ENCODE assay signal across 10 cellular contexts in the genomic region with DNA sequence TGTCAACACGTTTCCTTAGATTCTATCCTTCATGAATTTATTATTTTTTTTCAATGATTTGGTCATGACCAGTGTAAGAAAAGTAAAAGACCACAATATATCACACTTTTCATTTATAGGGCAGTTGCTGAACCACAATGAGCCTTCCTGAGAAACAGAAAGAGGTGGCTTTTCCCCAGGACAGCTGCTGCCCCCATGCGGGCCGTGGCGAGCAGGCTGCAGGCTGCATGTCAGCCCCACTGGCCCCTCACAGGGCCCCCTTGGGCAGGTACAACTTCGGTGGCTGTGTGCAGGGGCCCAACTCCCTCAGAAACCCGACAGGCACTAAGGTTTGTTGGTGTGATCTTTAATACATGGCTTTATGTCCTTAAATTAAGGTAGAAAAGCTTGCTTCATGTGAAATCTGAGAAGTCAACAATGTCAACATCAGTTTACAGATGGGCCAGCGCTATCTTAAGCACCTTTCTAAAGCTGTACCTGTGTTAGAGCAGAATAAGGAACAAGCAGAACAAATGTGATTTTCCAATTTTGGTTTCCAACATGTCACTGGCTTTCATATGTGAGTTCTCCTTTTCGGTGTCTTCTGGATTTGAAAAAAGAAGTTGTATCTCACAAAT. TPM values are rescaled to one million over a fixed set of nuclear protein-coding genes. Genes with fewer than 3 reads are reported as not detected.
DNase-seq lines count a peak whose midpoint lies in the region; TF ChIP-seq lines count a peak whose summit lies in the region.
"Had no signal": no experiment of that assay in that cellular context is flagged by ENCODE, and none has a peak within 500 bp of the region (broad histone marks: within the 10 kb centered on the region; RNA-seq: fewer than 3 reads in every experiment).

No MANE protein-coding gene starts in this region.

- H3K9me3 ChIP-seq in OCI-LY1 (ENCODE audit: low read length) (no peaks in the 10 kb centered on the region), parathyroid adenoma (ENCODE audit: control insufficient read depth, low read length) (no peaks in the 10 kb centered on the region), testis (no peaks in the 10 kb centered on the region)

- no peak for TF ChIP-seq POLR2A in testis (IDR thresholded peaks at IDR 0.05)

- H3K9ac ChIP-seq in OCI-LY1 (ENCODE audit: low read length) (no peak overlapping the region), parathyroid adenoma (no peak overlapping the region)

- 0 out of 2 replicates have a peak, but pooled peaks cover 6% of the 10 kb centered on the region for H3K27me3 ChIP-seq in OCI-LY1 (ENCODE audit: insufficient read depth, low read length)
- H3K27me3 ChIP-seq in parathyroid adenoma (ENCODE audit: control insufficient read depth, insufficient read depth, low read length), result no peaks in the 10 kb centered on the region
- no peaks in the 10 kb centered on the region for H3K27me3 ChIP-seq in testis

- H3K79me2 ChIP-seq in OCI-LY1 (ENCODE audit: insufficient read depth, low read length), result no peaks in the 10 kb centered on the region
- H3K79me2 ChIP-seq in parathyroid adenoma, result peaks cover 22% of the 10 kb centered on the region

- WGBS in testis, 2 donors, result 69 to 75% methylated on average over 8 of the region's 8 CpGs

- H3K4me3 ChIP-seq in GM12865 (ENCODE audit: low read depth, low read length) (no peak overlapping the region), OCI-LY1 (ENCODE audit: low read depth, low read length, poor library complexity, severe bottlenecking) (no peak overlapping the region), epithelial cell of proximal tubule (ENCODE audit: low read depth, low read length) (no peak overlapping the region), parathyroid adenoma (ENCODE audit: low read depth, low read length) (no peak overlapping the region), testis (no peak overlapping the region)

- no peaks in the 10 kb centered on the region for H4K20me1 ChIP-seq in OCI-LY1 (ENCODE audit: insufficient read depth, low read length)

- H3K9me2 ChIP-seq in OCI-LY1 (ENCODE audit: low read depth, low read length), result no peaks in the 10 kb centered on the region

- intact Hi-C loops in testis (cut with DNase I; ENCODE audit: low total_unique reads), result no loop called here

- TF ChIP-seq CTCF in GM12865 (IDR thresholded peaks at IDR 0.05; ENCODE audit: insufficient read depth, low read depth, low read length, missing control alignments) (peak; percentile 59), OCI-LY1 (IDR thresholded peaks at IDR 0.05; ENCODE audit: low read length) (peak; percentile 25; the same call in 1 of the 2 replicates), epithelial cell of proximal tubule (conservative IDR thresholded peaks at IDR 0.05; ENCODE audit: low read depth, low read length) (peak; percentile 29), parathyroid adenoma (IDR thresholded peaks at IDR 0.05) (peak; percentile 55), testis (IDR thresholded peaks at IDR 0.05) (no peak)

- H3K27ac ChIP-seq in OCI-LY1 (ENCODE audit: low read depth, low read length, poor library complexity, severe bottlenecking), result no peak overlapping the region
- H3K27ac ChIP-seq in parathyroid adenoma, result no peak overlapping the region
- H3K27ac ChIP-seq in testis, result no peak overlapping the region

- H3K4me2 ChIP-seq in OCI-LY1 (ENCODE audit: low read length) (no peak overlapping the region), parathyroid adenoma (ENCODE audit: low read length) (no peak overlapping the region)

- H2AFZ ChIP-seq in OCI-LY1 (ENCODE audit: low read length), result no peak overlapping the region
- H2AFZ ChIP-seq in parathyroid adenoma, result no peak overlapping the region

- no peaks in the 10 kb centered on the region for H3F3A ChIP-seq in OCI-LY1 (ENCODE audit: insufficient read depth, low read length)

- peak; percentile 50 for DNase-seq in GM12865 (ENCODE audit: low read depth)
- no peak for DNase-seq in epithelial cell of proximal tubule (ENCODE audit: low read depth)
- DNase-seq in DMS53 (lab: John Stamatoyannopoulos, UW), result no peak
- DNase-seq in NCI-H748 treated with DMSO at 0.1 percent for 48 hours (lab: John Stamatoyannopoulos, UW), result no peak
- DNase-seq in testis, result no peak
- DNase-seq: NCI-H2227 treated with DMSO at 0.1 percent for 48 hours; stimulated activated CD4-positive, alpha-beta T cell treated with anti-CD3 and anti-CD28 coated beads, Interleukin-2, amount 100 ng/mL, for 48 hours; T-cell had no signal

- no peaks in the 10 kb centered on the region for H3K36me3 ChIP-seq in OCI-LY1 (ENCODE audit: insufficient read depth, low read length)
- H3K36me3 ChIP-seq in parathyroid adenoma (ENCODE audit: control insufficient read depth, insufficient read depth, low read length), result no peaks in the 10 kb centered on the region
- no peaks in the 10 kb centered on the region for H3K36me3 ChIP-seq in testis (ENCODE audit: low read depth, missing control alignments)

- H3K4me1 ChIP-seq in OCI-LY1 (ENCODE audit: insufficient read depth, low read length, severe bottlenecking), result no peaks in the 10 kb centered on the region
- H3K4me1 ChIP-seq in parathyroid adenoma, result no peaks in the 10 kb centered on the region
- no peaks in the 10 kb centered on the region for H3K4me1 ChIP-seq in testis

RNA-seq across cellular contexts. Expression of a gene that starts 10.6 kb away (rescaled TPM):
- 25.9 and 41.4 TPM in 2 replicates for total RNA-seq in epithelial cell of proximal tubule
- total RNA-seq in testis, result 10 to 100 TPM; 31.2 to 55.2 TPM
- polyA plus RNA-seq in testis (ENCODE audit: insufficient read depth, low read depth, low replicate concordance), result 57.2 TPM

Comparison
In these comparisons a context has a peak if more than half of its experiments do, and no peak if none do; other contexts are left out.
1. CTCF ChIP-seq: peak in GM12865 (single experiment), OCI-LY1 (single experiment), epithelial cell of proximal tubule (single experiment) and parathyroid adenoma (single experiment); none in testis (0 of 3).